ENCODE assay signal across 10 cellular contexts in genomic region chr2:134228493-134228903, GRCh38. TPM values are rescaled to one million over a fixed set of nuclear protein-coding genes. Genes with fewer than 3 reads are reported as not detected.
DNase-seq lines count a peak whose midpoint lies in the region; FAIRE-seq and TF ChIP-seq lines count a peak whose summit lies in the region.
"Had no signal": no experiment of that assay in that cellular context is flagged by ENCODE, and none has a peak within 500 bp of the region (broad histone marks: within the 10 kb centered on the region; RNA-seq: fewer than 3 reads in every experiment).

No MANE protein-coding gene starts in this region.

- intact Hi-C loops in spleen (cut with DNase I; ENCODE audit: low total_unique reads), result no loop called here

- no peak overlapping the region for H3K27ac Mint-ChIP-seq in endodermal cell
- H3K27ac Mint-ChIP-seq: activated B cell treated with CpG ODN at 0.5 μM for 24 hours had no signal

- DNase-seq in SKM-1 treated with dmso at 0.1 percent for 144 hours (lab: John Stamatoyannopoulos, UW; ENCODE audit: unreplicated experiment), result peak; percentile 5
- DNase-seq in SKM-1 (lab: John Stamatoyannopoulos, UW; ENCODE audit: unreplicated experiment), result no peak
- DNase-seq in NCI-H2029 treated with DMSO at 0.1 percent for 48 hours (lab: John Stamatoyannopoulos, UW), result peak; percentile 23
- DNase-seq in endodermal cell, result no peak
- no peak for DNase-seq in spleen
- no peak for DNase-seq in GM12891 (ENCODE audit: insufficient read length, low spot score)
- DNase-seq in NCI-H2171 treated with DMSO at 0.1 percent for 48 hours (lab: John Stamatoyannopoulos, UW), result no peak
- no peak for DNase-seq in H4 (ENCODE audit: low spot score)
- DNase-seq: activated B cell treated with CpG ODN at 0.5 μM for 24 hours; central memory CD4-positive, alpha-beta T cell had no signal

- no peak overlapping the region for H3K4me3 Mint-ChIP-seq in endodermal cell
- H3K4me3 Mint-ChIP-seq: activated B cell treated with CpG ODN at 0.5 μM for 24 hours had no signal

- peaks cover 29% of the 10 kb centered on the region for H3K9me3 Mint-ChIP-seq in endodermal cell

- H3K27me3 ChIP-seq in endodermal cell (ENCODE audit: control insufficient read depth, insufficient read depth, low read length, poor library complexity, severe bottlenecking), result no peaks in the 10 kb centered on the region
- H3K27me3 ChIP-seq in spleen (replicated peaks in 1 of 7), result no peaks in the 10 kb centered on the region

- peaks cover 10% of the 10 kb centered on the region for H3K4me1 ChIP-seq in endodermal cell (ENCODE audit: control insufficient read depth, insufficient read depth, low read length)
- H3K4me1 ChIP-seq in spleen, result peaks cover 15 to 92% (median 42%) of the 10 kb centered on the region in 6 donors

- H3K36me3 ChIP-seq in endodermal cell (ENCODE audit: control insufficient read depth, insufficient read depth, low read length) (no peaks in the 10 kb centered on the region), spleen (no peaks in the 10 kb centered on the region)

- H3K9me3 ChIP-seq in endodermal cell (ENCODE audit: control insufficient read depth, low read length), result peaks cover 36% of the 10 kb centered on the region
- peaks cover 0 to 15% (median 8%) of the 10 kb centered on the region in 8 donors for H3K9me3 ChIP-seq in spleen

- 56 to 59% methylated on average over 1 to 2 of the region's 2 CpGs for WGBS in endodermal cell (ENCODE audit: insufficient coverage in 1 of 2, insufficient read length in 1 of 2), 2 experiments
- WGBS in spleen, 5 donors, result 51 to 67% (median 66%) methylated on average over 2 of the region's 2 CpGs

- TF ChIP-seq POLR2A in spleen (IDR thresholded peaks at IDR 0.05), result no peak
- TF ChIP-seq POLR2A in GM12891 (IDR thresholded peaks at IDR 0.05; ENCODE audit: low read depth, low read length), result no peak

- TF ChIP-seq CTCF in endodermal cell (conservative IDR thresholded peaks at IDR 0.05) (peak; percentile 68), spleen (IDR thresholded peaks at IDR 0.05 in 8 of 11, conservative IDR thresholded peaks at IDR 0.05 in 3 of 11) (peak in 8 of 11 experiments; percentile 8 to 63 (median 43))

- no peak overlapping the region for H3K27ac ChIP-seq in endodermal cell (ENCODE audit: low read depth, low read length)
- peak overlapping the region in 1 of 8 donors; percentile 9 for H3K27ac ChIP-seq in spleen

- H3K36me3 Mint-ChIP-seq in endodermal cell (ENCODE audit: low read depth), result peaks cover 10% of the 10 kb centered on the region

- no peaks in the 10 kb centered on the region for H3K27me3 Mint-ChIP-seq in endodermal cell (ENCODE audit: insufficient read depth)
- H3K27me3 Mint-ChIP-seq: activated B cell treated with CpG ODN at 0.5 μM for 24 hours had no signal

- no peak overlapping the region for H3K9ac ChIP-seq in endodermal cell (ENCODE audit: extremely low read depth, low read length, poor library complexity, severe bottlenecking)

- H3K4me1 Mint-ChIP-seq in endodermal cell, result peaks cover 35% of the 10 kb centered on the region

- no peak for FAIRE-seq in GM12891 (lab: Jason Lieb, UNC)

- peak overlapping the region; percentile 66 for H3K4me3 ChIP-seq in endodermal cell (ENCODE audit: low read length)
- H3K4me3 ChIP-seq in spleen, result no peak overlapping the region

TF ChIP-seq in GM12891, 5 proteins besides CTCF, POLR2A, EP300 and RAD21:
- TF ChIP-seq TAF1 (IDR thresholded peaks at IDR 0.05; ENCODE audit: low read depth, low read length) (no peak), SPI1 (IDR thresholded peaks at IDR 0.05; ENCODE audit: low read depth, low read length) (no peak), POLR2AphosphoS5 (IDR thresholded peaks at IDR 0.05; ENCODE audit: low read depth, low read length) (no peak), POU2F2 (IDR thresholded peaks at IDR 0.05; ENCODE audit: low read depth, low read length) (no peak), PAX5 (IDR thresholded peaks at IDR 0.05; ENCODE audit: insufficient read depth, low read length, severe bottlenecking) (no peak)

RNA-seq across cellular contexts. Expression of gene MGAT5, which starts 25.4 kb away (rescaled TPM):
- total RNA-seq in endodermal cell (10 to 100 TPM; 57.2 to 78.4 TPM), spleen (100 to 1,000 TPM in 4 of 7 donors, 10 to 100 TPM in 3; 81.0 to 110 (median 101) TPM)
- 28.2 TPM for polyA plus RNA-seq in endodermal cell (2013, experiment 1 of 2)
- polyA plus RNA-seq in endodermal cell (2013, experiment 2 of 2), result 27.4 TPM
- 10 to 100 TPM; 11.2 to 17.5 (median 14.4) TPM for polyA plus RNA-seq in spleen
- 27.6 TPM for polyA plus RNA-seq in GM12891 (2012; ENCODE audit: low read depth, missing spikeins)
- 13.1 and 24.5 TPM in 2 replicates for total RNA-seq in H4 (2014; rRNA removed; shearing (Covaris generic))

Comparison
In these comparisons a context has a peak if more than half of its experiments do, and no peak if none do; other contexts are left out.
1. DNase-seq: peak in SKM-1 treated with dmso at 0.1 percent for 144 hours (single experiment) and NCI-H2029 treated with DMSO at 0.1 percent for 48 hours (single experiment); none in SKM-1 (single experiment), endodermal cell (single experiment), spleen (single experiment), GM12891 (single experiment), NCI-H2171 treated with DMSO at 0.1 percent for 48 hours (single experiment) and H4 (single experiment).